8 cellular contexts compared by ENCODE assay signal in the genomic region with DNA sequence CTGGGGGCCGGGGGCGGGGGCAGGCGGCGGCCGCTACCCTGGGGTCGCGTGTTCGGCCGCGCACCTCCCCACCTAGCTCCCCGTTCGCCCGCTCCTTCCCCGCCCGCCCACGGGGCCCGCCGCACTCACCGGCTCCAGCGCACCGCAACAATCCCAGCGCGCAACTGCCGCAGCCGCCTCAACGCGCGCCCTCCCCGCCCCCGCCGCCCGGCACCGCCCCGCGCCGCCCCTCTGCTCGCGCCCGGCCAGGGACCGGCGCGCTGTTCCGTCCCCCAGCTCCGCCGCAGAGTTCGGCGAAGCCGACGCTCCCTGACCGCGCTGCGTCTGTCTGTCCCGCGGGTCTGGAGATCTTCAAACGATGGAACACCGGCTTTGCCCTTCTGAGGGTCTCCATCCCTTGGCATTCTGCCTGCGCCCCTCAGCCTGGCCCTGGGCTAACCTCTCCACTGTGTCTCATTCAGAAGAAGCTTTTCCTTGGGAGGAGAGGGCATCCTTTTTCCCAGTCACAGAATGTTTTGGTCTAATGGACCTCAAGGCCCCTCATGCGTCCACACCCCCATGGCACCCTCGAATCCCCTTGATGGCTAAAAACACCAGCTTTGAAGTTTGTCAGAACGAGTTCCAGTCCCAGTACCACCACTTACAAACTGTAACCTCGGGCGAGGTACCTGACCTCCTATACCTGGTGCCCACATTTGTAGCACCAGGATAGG. TPM values are rescaled to one million over a fixed set of nuclear protein-coding genes. Genes with fewer than 3 reads are reported as not detected.
DNase-seq lines count a peak whose midpoint lies in the region; ATAC-seq and TF ChIP-seq lines count a peak whose summit lies in the region.

Gene NT5C2 (minus strand): TSS at position 166 of the 713 bp plus-strand sequence. CDS start 18,314 bp downstream, outside the sequence.

- no peak for TF ChIP-seq CTCF in CD4-positive, alpha-beta T cell (IDR thresholded peaks at IDR 0.05)
- TF ChIP-seq CTCF in Panc1 (IDR thresholded peaks at IDR 0.05) (no peak), esophagus muscularis mucosa (IDR thresholded peaks at IDR 0.05) (no peak)

- intact Hi-C loops in CD4-positive, alpha-beta T cell (cut with DNase I, micrococcal nuclease), result loop anchor here in 1 of 2 experiments (5.0 to 10.0 kb wide), 6 partner anchors 276 to 1838 kb away; partner anchors contain the start of genes ACTR1A, BTRC, CNNM2 and SFR1
- intact Hi-C loops in Panc1 (cut with micrococcal nuclease; ENCODE audit: unreplicated experiment), result loop anchor here (1.0 to 5.0 kb wide), 2 partner anchors 36 to 49 kb away; no protein-coding TSS in a partner anchor
- intact Hi-C loops in esophagus muscularis mucosa (cut with DNase I), result loop anchor here (5.0 kb wide), 3 partner anchors 49 to 276 kb away; partner anchors contain the start of gene CNNM2

- TF ChIP-seq EP300 in esophagus muscularis mucosa (IDR thresholded peaks at IDR 0.05), result no peak

- 15% methylated on average over 16 of the region's 62 CpGs for WGBS in esophagus muscularis mucosa

- H3K4me1 Mint-ChIP-seq in CD4-positive, alpha-beta T cell (ENCODE audit: low read depth), result peaks cover 47% of the 10 kb centered on the region

- peak within 1 kb of the TSS; percentile 99 for H3K4me3 Mint-ChIP-seq in CD4-positive, alpha-beta T cell

- H3K27ac Mint-ChIP-seq in CD4-positive, alpha-beta T cell, result peak within 1 kb of the TSS; percentile 86

- POLR2A ChIA-PET in CD4-positive, alpha-beta T cell (lab: Charles Lee), result interaction anchor here (0.6 to 2.4 kb wide), 16 partner anchors 9 to 948 kb away, joined by 3 to 17 read pairs (median 3); partner anchors contain the start of genes ARL3, CNNM2, GBF1 and SFR1
- POLR2A ChIA-PET in Panc1 (lab: Charles Lee), result interaction anchor here (0.5 to 1.3 kb wide), 10 partner anchors 13 to 853 kb away, joined by 3 to 8 read pairs (median 5); no protein-coding TSS in a partner anchor

- in situ Hi-C loops in Panc1 (cut with HindIII; ENCODE audit: low pct_unique_long_range_greater_than_20kb, low sequenced_read_pairs), result no loop called here

- H3K36me3 ChIP-seq in Panc1 (ENCODE audit: control insufficient read depth, insufficient read depth, low read length) (peaks cover 8% of the 10 kb centered on the region; the same call in 1 of the 2 replicates), esophagus muscularis mucosa (no peaks in the 10 kb centered on the region), muscle layer of duodenum (ENCODE audit: control insufficient read depth in 1 of 2, insufficient read depth in 2 of 2, low read length in 2 of 2) (no peaks in the 10 kb centered on the region)

- no peaks in the 10 kb centered on the region for H3K9me3 ChIP-seq in CD4-positive, alpha-beta T cell (ENCODE audit: control insufficient read depth, low read length)
- no peaks in the 10 kb centered on the region for H3K9me3 ChIP-seq in Panc1 (ENCODE audit: control insufficient read depth, insufficient read depth, low read depth, low read length)
- H3K9me3 ChIP-seq in esophagus muscularis mucosa, result no peaks in the 10 kb centered on the region
- H3K9me3 ChIP-seq in muscle layer of duodenum (ENCODE audit: control insufficient read depth in 1 of 2, low read length in 2 of 2), result no peaks in the 10 kb centered on the region

- BruUV-seq in Panc1 (replicated peaks; lab: Mats Ljungman, UMichigan), result no TSS peak

- TF ChIP-seq POLR2A in esophagus muscularis mucosa (IDR thresholded peaks at IDR 0.05; ENCODE audit: low read depth), result no peak

- H3K4me3 ChIP-seq in Panc1 (ENCODE audit: low read depth in 2 of 2, low read length in 2 of 2), result peak within 1 kb of the TSS; percentile 81 to 93
- H3K4me3 ChIP-seq in esophagus muscularis mucosa, result peak within 1 kb of the TSS; percentile 98 to 100 (median 99)
- peak within 1 kb of the TSS; percentile 83 to 95 for H3K4me3 ChIP-seq in muscle layer of duodenum (ENCODE audit: low read depth in 1 of 2, low read length in 2 of 2)

- H3K27ac ChIP-seq in CD4-positive, alpha-beta T cell (ENCODE audit: low read depth, low read length), result peak within 1 kb of the TSS; percentile 75
- H3K27ac ChIP-seq in Panc1 (ENCODE audit: low read length), result peak within 1 kb of the TSS; percentile 96
- H3K27ac ChIP-seq in esophagus muscularis mucosa (replicated peaks in 1 of 4), result peak within 1 kb of the TSS; percentile 98 to 100 (median 98)
- H3K27ac ChIP-seq in muscle layer of duodenum (ENCODE audit: low read length), result peak within 1 kb of the TSS; percentile 97

- no peaks in the 10 kb centered on the region for H3K27me3 Mint-ChIP-seq in CD4-positive, alpha-beta T cell

- no peaks in the 10 kb centered on the region for H3K9me3 Mint-ChIP-seq in CD4-positive, alpha-beta T cell

- peak; percentile 88 for ATAC-seq in CD4-positive, alpha-beta T cell (ENCODE audit: poor library complexity)
- ATAC-seq in GM19397 (IDR thresholded peaks at IDR 0.05; ENCODE audit: unreplicated experiment) (peak; percentile 75), Panc1 (peak; percentile 87)

- peaks cover 21% of the 10 kb centered on the region for H3K36me3 Mint-ChIP-seq in CD4-positive, alpha-beta T cell (ENCODE audit: low read depth)

- peak; percentile 55 to 78 (median 66) for DNase-seq in CD4-positive, alpha-beta T cell
- DNase-seq in HK-2 (ENCODE audit: unreplicated experiment) (peak; percentile 88), Panc1 (ENCODE audit: low read depth, low spot score) (no peak), esophagus muscularis mucosa (ENCODE audit: extremely low spot score) (peak; percentile 93)
- DNase-seq in activated T-cell treated with anti-CD3 and anti-CD28 coated beads, Interleukin-2, amount 50 U/mL, for 48 hours, result peak; percentile 85 to 90
- DNase-seq in stimulated activated CD8-positive, alpha-beta memory T cell treated with anti-CD3 and anti-CD28 coated beads, Interleukin-7, amount 100 ng/mL, for 24 hours (ENCODE audit: low read depth), result peak; percentile 56

- H3K4me1 ChIP-seq in Panc1 (ENCODE audit: control insufficient read depth, insufficient read depth, low read length) (peaks cover 47% of the 10 kb centered on the region), esophagus muscularis mucosa (peaks cover 50 to 60% (median 53%) of the 10 kb centered on the region in 4 donors), muscle layer of duodenum (ENCODE audit: control insufficient read depth in 1 of 2, insufficient read depth in 2 of 2, low read length in 2 of 2) (peaks cover 6 to 35% of the 10 kb centered on the region in 2 donors)

- no peaks in the 10 kb centered on the region for H3K27me3 ChIP-seq in CD4-positive, alpha-beta T cell (ENCODE audit: control insufficient read depth, insufficient read depth, low read length)
- no peaks in the 10 kb centered on the region for H3K27me3 ChIP-seq in Panc1 (ENCODE audit: control insufficient read depth, insufficient read depth, low read length)
- H3K27me3 ChIP-seq in esophagus muscularis mucosa, result no peaks in the 10 kb centered on the region
- H3K27me3 ChIP-seq in muscle layer of duodenum (ENCODE audit: low read depth, low read length), result no peaks in the 10 kb centered on the region

- CTCF ChIA-PET in CD4-positive, alpha-beta T cell (lab: Charles Lee), result interaction anchor here (3.3 kb wide), 1 partner anchor 276 kb away, joined by 11 read pairs; the partner anchor contains the start of gene CNNM2
- CTCF ChIA-PET in Panc1 (lab: Charles Lee), result interaction anchor here (0.6 to 3.5 kb wide), 2 partner anchors 46 to 49 kb away, joined by 11 to 15 read pairs; no protein-coding TSS in a partner anchor

RNA-seq across cellular contexts. Expression of gene NT5C2, which starts in this region (rescaled TPM):
- 10 to 100 TPM; 43.2 to 47.8 TPM for total RNA-seq in CD4-positive, alpha-beta T cell
- total RNA-seq in Panc1 (2021; ENCODE audit: unreplicated experiment) (150 TPM), esophagus muscularis mucosa (10 to 100 TPM; 49.3 to 85.3 (median 66.0) TPM)
- 85.3 TPM for polyA plus RNA-seq in Panc1 (2012; ENCODE audit: insufficient read length)
